8 cellular contexts compared by ENCODE assay signal in the genomic region with DNA sequence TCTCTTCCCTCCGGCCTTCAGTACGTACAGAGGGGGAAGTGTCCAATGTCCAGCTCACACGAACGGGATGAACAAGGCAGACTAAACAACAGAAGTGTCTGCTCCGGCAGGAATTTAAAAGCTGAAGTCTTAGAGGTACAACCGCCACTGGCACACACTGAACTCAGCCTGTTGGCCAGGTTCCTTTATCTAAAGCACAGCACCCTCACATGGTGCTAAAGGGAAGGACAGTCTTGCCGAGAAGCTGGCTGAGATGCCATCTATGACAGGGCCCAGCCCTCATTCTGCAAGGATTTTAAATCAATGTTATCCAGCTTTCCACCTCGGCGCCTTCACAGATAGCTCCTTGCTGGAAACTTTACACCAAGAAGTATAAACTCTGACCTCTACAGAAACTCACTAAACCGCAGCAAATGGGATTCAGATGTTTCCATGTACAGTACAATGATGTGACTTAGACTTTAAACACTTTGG. TPM values are rescaled to one million over a fixed set of nuclear protein-coding genes. Genes with fewer than 3 reads are reported as not detected.
DNase-seq lines count a peak whose midpoint lies in the region; ATAC-seq and TF ChIP-seq lines count a peak whose summit lies in the region.

No MANE protein-coding gene starts in this region.

- H3K4me1 Mint-ChIP-seq in CD8-positive, alpha-beta memory T cell, result peaks cover 38 to 50% (median 42%) of the 10 kb centered on the region in 3 donors

- H3K9me3 ChIP-seq in CD8-positive, alpha-beta memory T cell (ENCODE audit: low read length), result no peaks in the 10 kb centered on the region
- H3K9me3 ChIP-seq in NT2/D1 (ENCODE audit: insufficient read depth, low read length) (no peaks in the 10 kb centered on the region), gastroesophageal sphincter (no peaks in the 10 kb centered on the region), ovary (no peaks in the 10 kb centered on the region)

- no peaks in the 10 kb centered on the region for H3K36me3 ChIP-seq in CD8-positive, alpha-beta memory T cell (ENCODE audit: insufficient read depth, low read length)
- H3K36me3 ChIP-seq in NT2/D1 (ENCODE audit: insufficient read depth, insufficient read length, low read length), result no peaks in the 10 kb centered on the region
- no peaks in the 10 kb centered on the region for H3K36me3 ChIP-seq in gastroesophageal sphincter
- no peaks in the 10 kb centered on the region for H3K36me3 ChIP-seq in ovary

- H3K9me3 Mint-ChIP-seq in CD8-positive, alpha-beta memory T cell, result no peaks in the 10 kb centered on the region

- H3K27ac ChIP-seq in CD8-positive, alpha-beta memory T cell (ENCODE audit: low read depth, low read length), result no peak overlapping the region
- H3K27ac ChIP-seq in gastroesophageal sphincter (peak overlapping the region in 1 of 4 donors; percentile 28), ovary (no peak overlapping the region)

- 27 to 40% methylated on average over 1 to 9 of the region's 10 CpGs for WGBS in gastroesophageal sphincter (ENCODE audit: low coverage in 1 of 2), 2 donors
- WGBS in ovary, 3 donors, result 4 to 10% (median 6%) methylated on average over 10 of the region's 10 CpGs

- H3K36me3 Mint-ChIP-seq in CD8-positive, alpha-beta memory T cell, result no peaks in the 10 kb centered on the region

- CTCF ChIA-PET in CD8-positive, alpha-beta memory T cell (lab: Charles Lee), result interaction anchor here (0.6 to 7.0 kb wide), 24 partner anchors 8 to 669 kb away, joined by 3 to 115 read pairs (median 4); no protein-coding TSS in a partner anchor

- H3K4me1 ChIP-seq in CD8-positive, alpha-beta memory T cell (ENCODE audit: insufficient read depth, low read length), result peaks cover 27% of the 10 kb centered on the region
- H3K4me1 ChIP-seq in NT2/D1 (ENCODE audit: insufficient read depth, insufficient read length) (peaks cover 13% of the 10 kb centered on the region), gastroesophageal sphincter (peaks cover 0 to 54% (median 9%) of the 10 kb centered on the region in 3 donors), ovary (ENCODE audit: insufficient read depth) (no peaks in the 10 kb centered on the region)

- H3K9ac ChIP-seq in NT2/D1 (ENCODE audit: insufficient read length, low read depth), result no peak overlapping the region

- ATAC-seq in HG02610 (IDR thresholded peaks at IDR 0.05; ENCODE audit: unreplicated experiment), result peak; percentile 30
- peak; percentile 46 for ATAC-seq in gastroesophageal sphincter
- no peak for ATAC-seq in GM21723 (IDR thresholded peaks at IDR 0.05; ENCODE audit: unreplicated experiment)

- DNase-seq in CD8-positive, alpha-beta memory T cell, result peak; percentile 29 to 79 (median 63)
- DNase-seq in NT2/D1 (ENCODE audit: low read depth, low spot score), result peak; percentile 75
- DNase-seq in activated naive CD4-positive, alpha-beta T cell treated with Interleukin-2 at 50 U/mL for 16 hours, result peak; percentile 59
- DNase-seq in ovary, result peak; percentile 66 to 77 (median 72)
- DNase-seq in NCI-H1694 treated with DMSO at 0.1 percent for 48 hours (lab: John Stamatoyannopoulos, UW), result no peak

- peak; percentile 70 to 85 (median 85) for TF ChIP-seq CTCF in gastroesophageal sphincter (IDR thresholded peaks at IDR 0.05)
- peak in 2 of 3 donors; percentile 72 for TF ChIP-seq CTCF in ovary (IDR thresholded peaks at IDR 0.05)

- H3K27me3 ChIP-seq in CD8-positive, alpha-beta memory T cell (ENCODE audit: insufficient read depth, low read length, poor library complexity, severe bottlenecking), result no peaks in the 10 kb centered on the region
- H3K27me3 ChIP-seq in NT2/D1 (ENCODE audit: insufficient read depth, insufficient read length) (peaks cover 33% of the 10 kb centered on the region), gastroesophageal sphincter (no peaks in the 10 kb centered on the region), ovary (no peaks in the 10 kb centered on the region)

- intact Hi-C loops in ovary (cut with DNase I), result loop anchor here in 1 of 4 donors (5.0 to 10.0 kb wide), 2 partner anchors 212 to 384 kb away; no protein-coding TSS in a partner anchor

- H3K27ac Mint-ChIP-seq in CD8-positive, alpha-beta memory T cell, result peak overlapping the region in 4 of 8 donors; percentile 4 to 76 (median 64)

- peaks cover 0 to 5% of the 10 kb centered on the region in 2 donors for H3K27me3 Mint-ChIP-seq in CD8-positive, alpha-beta memory T cell

- POLR2A ChIA-PET in CD8-positive, alpha-beta memory T cell (lab: Charles Lee), result interaction anchor here (1.1 to 1.9 kb wide), 3 partner anchors 9 to 411 kb away, joined by 3 to 10 read pairs (median 7); no protein-coding TSS in a partner anchor

- no peak for TF ChIP-seq POLR2A in gastroesophageal sphincter (IDR thresholded peaks at IDR 0.05)
- TF ChIP-seq POLR2A in ovary (IDR thresholded peaks at IDR 0.05), result no peak

- no peak for TF ChIP-seq EP300 in gastroesophageal sphincter (IDR thresholded peaks at IDR 0.05)
- no peak for TF ChIP-seq EP300 in ovary (IDR thresholded peaks at IDR 0.05)

- H3K4me3 ChIP-seq in CD8-positive, alpha-beta memory T cell (ENCODE audit: low read length), result no peak overlapping the region
- H3K4me3 ChIP-seq in NT2/D1 (ENCODE audit: insufficient read length, low read depth), result no peak overlapping the region
- H3K4me3 ChIP-seq in gastroesophageal sphincter, result no peak overlapping the region
- H3K4me3 ChIP-seq in ovary, result no peak overlapping the region

- peak overlapping the region; percentile 1 to 84 (median 68) for H3K4me3 Mint-ChIP-seq in CD8-positive, alpha-beta memory T cell

RNA-seq across cellular contexts. Expression of gene ADAMTS17, which starts 2.8 kb away (rescaled TPM):
- 1 to 10 TPM; 1.2 to 1.9 TPM for total RNA-seq in CD8-positive, alpha-beta memory T cell
- polyA plus RNA-seq in CD8-positive, alpha-beta memory T cell, result 2.3 TPM
- total RNA-seq in gastroesophageal sphincter (10 to 100 TPM in 2 of 4 donors, 1 to 10 TPM in 2; 4.9 to 14.0 (median 11.3) TPM), ovary (10 to 100 TPM in 1 of 7 donors, 1 to 10 TPM in 6; 3.0 to 11.3 (median 7.9) TPM)
- polyA plus RNA-seq in ovary, result 1 to 10 TPM; 1.3 to 2.2 TPM
